ENCODE assay signal across 15 cellular contexts in genomic region chr9:21903380-21903965, GRCh38.
"Had no signal": no experiment of that assay in that cellular context is flagged by ENCODE, and none has a peak within 500 bp of the region (broad histone marks: within the 10 kb centered on the region; RNA-seq: fewer than 3 reads in every experiment).

No MANE protein-coding gene starts in this region.

- H3K27me3 ChIP-seq: colonic mucosa, hepatocyte, pancreas had no signal

- H3K27me3 Mint-ChIP-seq: progenitor cell of endocrine pancreas had no signal

- H2AFZ ChIP-seq: hepatocyte had no signal

- H3K9me3 ChIP-seq: colonic mucosa, pancreas had no signal

- H3K4me1 Mint-ChIP-seq: natural killer cell, neural crest cell had no signal

- DNase-seq: colonic mucosa; erythroblast; foreskin melanocyte; head of caudate nucleus; mesendoderm; natural killer cell; stimulated activated CD4-positive, alpha-beta T cell treated with anti-CD3 and anti-CD28 coated beads, Interleukin-2, amount 100 ng/mL, for 48 hours; stimulated activated naive CD4-positive, alpha-beta T cell treated with Interleukin-2 at 50 U/mL for 16 hours; trophoblast cell had no signal

- H3K4me1 ChIP-seq: colonic mucosa, pancreas had no signal

- ATAC-seq: natural killer cell, pancreas, right cardiac atrium had no signal

- H3K4me2 ChIP-seq: hepatocyte, smooth muscle cell had no signal

- H3K4me3 Mint-ChIP-seq: natural killer cell, neural crest cell had no signal

- FAIRE-seq: pancreas had no signal

- H3K27ac Mint-ChIP-seq: natural killer cell, progenitor cell of endocrine pancreas had no signal

- H3K4me3 ChIP-seq: colonic mucosa, hepatocyte, pancreas, smooth muscle cell had no signal

- H3K36me3 ChIP-seq: colonic mucosa, pancreas had no signal

- H3K79me2 ChIP-seq: hepatocyte had no signal

- H3K27ac ChIP-seq: colonic mucosa, hepatocyte, pancreas had no signal
